In genomic region chr2:12421061-12421460, GRCh38 we compare ENCODE assay signal across 24 cellular contexts.
DNase-seq lines count a peak whose midpoint lies in the region; ATAC-seq, FAIRE-seq and TF ChIP-seq lines count a peak whose summit lies in the region.
"Had no signal": no experiment of that assay in that cellular context is flagged by ENCODE, and none has a peak within 500 bp of the region (broad histone marks: within the 10 kb centered on the region; RNA-seq: fewer than 3 reads in every experiment).

No MANE protein-coding gene starts in this region.

- ATAC-seq in K562 (no peak), GM18505 (IDR thresholded peaks at IDR 0.05; ENCODE audit: unreplicated experiment) (no peak)
- ATAC-seq: CD8-positive, alpha-beta T cell; HCT116 had no signal

- TF ChIP-seq CTCF in AG10803 (conservative IDR thresholded peaks at IDR 0.05; ENCODE audit: low read length) (no peak), K562 (IDR thresholded peaks at IDR 0.05 in 2 of 3, conservative IDR thresholded peaks at IDR 0.05 in 1 of 3; ENCODE audit: insufficient read depth in 2 of 3, low read depth in 1 of 3, low read length in 3 of 3) (no peak), parathyroid adenoma (IDR thresholded peaks at IDR 0.05) (no peak), A673 (conservative IDR thresholded peaks at IDR 0.05; ENCODE audit: low read depth, low read length) (no peak)

- 69% methylated on average over 4 of the region's 4 CpGs for WGBS in K562 (ENCODE audit: insufficient coverage, low coverage, missing lambda C conversion rate)

- no peak for TF ChIP-seq POLR2A in K562 (conservative IDR thresholded peaks at IDR 0.05)
- no peak for TF ChIP-seq POLR2A in GM18505 (IDR thresholded peaks at IDR 0.05; ENCODE audit: borderline replicate concordance, extremely low read depth, insufficient read depth, insufficient read length)

- POLR2A ChIA-PET in K562 (lab: Yijun Ruan, JAX) (no interaction called here), A673 (lab: Charles Lee; ENCODE audit: low non-redundant PET) (no interaction called here)

- no peaks in the 10 kb centered on the region for H4K20me1 ChIP-seq in K562 (replicated peaks; ENCODE audit: control insufficient read depth, insufficient read depth, low read length)
- H4K20me1 ChIP-seq: BLaER1 had no signal

- H3K9ac ChIP-seq in K562 (ENCODE audit: insufficient read depth in 1 of 2, low read depth in 2 of 2, low read length in 2 of 2) (no peak overlapping the region), parathyroid adenoma (no peak overlapping the region)
- H3K9ac ChIP-seq: BLaER1, GM23248 had no signal

- no peak overlapping the region for H2AFZ ChIP-seq in K562 (ENCODE audit: low read depth, low read length)
- H2AFZ ChIP-seq in parathyroid adenoma: peak overlapping the region; percentile 26
- H2AFZ ChIP-seq: GM23248 had no signal

- DNase-seq in AG10803 (ENCODE audit: low read depth) (peak; percentile 12), K562 (ENCODE audit: extremely low read depth in 1 of 4, low spot score in 3 of 4) (no peak), left kidney (ENCODE audit: low read depth, low spot score) (peak; percentile 57), glomerular visceral epithelial cell (ENCODE audit: extremely low spot score) (no peak), A673 (ENCODE audit: low spot score) (no peak)
- DNase-seq: ACHN; Caco-2; CD4-positive, CD25-positive, alpha-beta regulatory T cell; CD8-positive, alpha-beta T cell; DMS153; DND-41; GM23248; H9 had no signal

- H3K27ac ChIP-seq in K562 (ENCODE audit: extremely low read depth, low read depth, low read length) (no peak overlapping the region), parathyroid adenoma (no peak overlapping the region), A673 (ENCODE audit: low read depth, low read length, poor library complexity, severe bottlenecking) (no peak overlapping the region)
- H3K27ac ChIP-seq: 22Rv1, BLaER1, C4-2B, GM23248 had no signal

- H3K27me3 ChIP-seq in K562 (ENCODE audit: control insufficient read depth in 2 of 2, insufficient read depth in 2 of 2, low read length in 2 of 2): no peaks in the 10 kb centered on the region
- H3K27me3 ChIP-seq in parathyroid adenoma (ENCODE audit: control insufficient read depth, insufficient read depth, low read length): no peaks in the 10 kb centered on the region
- no peaks in the 10 kb centered on the region for H3K27me3 ChIP-seq in A673 (replicated peaks; ENCODE audit: insufficient read depth, low read depth, low read length, poor library complexity)
- H3K27me3 ChIP-seq: BLaER1 had no signal

- no peaks in the 10 kb centered on the region for H3K79me2 ChIP-seq in K562 (ENCODE audit: control insufficient read depth, insufficient read depth, low read length)
- H3K79me2 ChIP-seq in parathyroid adenoma: no peaks in the 10 kb centered on the region

- no peak for FAIRE-seq in K562 (lab: Jason Lieb, UNC)
- FAIRE-seq: A204.1, G401.6, GM12892, GM19239, H1 had no signal

- TF ChIP-seq RAD21 in K562 (CRISPR knock-in tag; conservative IDR thresholded peaks at IDR 0.05 in 1 of 2, IDR thresholded peaks at IDR 0.05 in 1 of 2): no peak

- CTCF ChIA-PET in K562 (lab: Yijun Ruan, JAX; ENCODE audit: low intra/inter-chr PET ratio): no interaction called here
- CTCF ChIA-PET in A673 (lab: Charles Lee): no interaction called here

- in situ Hi-C loops in K562 (cut with MboI): no loop called here

- H3K36me3 ChIP-seq in K562 (ENCODE audit: control insufficient read depth, insufficient read depth, low read length) (peaks cover 4% of the 10 kb centered on the region; the same call in 1 of the 3 replicates), parathyroid adenoma (ENCODE audit: control insufficient read depth, insufficient read depth, low read length) (no peaks in the 10 kb centered on the region), A673 (ENCODE audit: insufficient read depth, low read length, poor library complexity, severe bottlenecking) (no peaks in the 10 kb centered on the region)
- H3K36me3 ChIP-seq: BLaER1 had no signal

- H3K9me1 ChIP-seq in K562 (ENCODE audit: control insufficient read depth, insufficient read depth, low read length): no peaks in the 10 kb centered on the region

- H3K4me1 ChIP-seq in K562 (replicated peaks in 1 of 2; ENCODE audit: control insufficient read depth in 2 of 2, insufficient read depth in 2 of 2, low read length in 2 of 2) (peaks cover 0 to 5% of the 10 kb centered on the region in 2 experiments; a peak in 2 of 5 replicates), parathyroid adenoma (no peaks in the 10 kb centered on the region), A673 (ENCODE audit: insufficient read depth, low read length, poor library complexity, severe bottlenecking) (no peaks in the 10 kb centered on the region)
- H3K4me1 ChIP-seq: Caco-2 had no signal

- BruUV-seq in K562 (replicated peaks; lab: Mats Ljungman, UMichigan): no TSS peak
- BruUV-seq in A673 (replicated peaks; lab: Mats Ljungman, UMichigan): no TSS peak

- intact Hi-C loops in K562 (cut with micrococcal nuclease) (no loop called here), A673 (cut with micrococcal nuclease; ENCODE audit: unreplicated experiment) (no loop called here)

- H3K4me2 ChIP-seq in K562 (ENCODE audit: insufficient read depth, low read length): no peak overlapping the region
- H3K4me2 ChIP-seq in parathyroid adenoma (ENCODE audit: low read length): no peak overlapping the region
- H3K4me2 ChIP-seq: BLaER1 had no signal

- H3K9me3 ChIP-seq in K562 (replicated peaks; ENCODE audit: control insufficient read depth, insufficient read depth, low read depth, low read length) (no peaks in the 10 kb centered on the region), parathyroid adenoma (ENCODE audit: control insufficient read depth, low read length) (no peaks in the 10 kb centered on the region), A673 (ENCODE audit: low read depth, low read length, poor library complexity, severe bottlenecking) (no peaks in the 10 kb centered on the region)
- H3K9me3 ChIP-seq: BLaER1, Caco-2 had no signal

- H3K4me3 ChIP-seq in AG10803 (ENCODE audit: low read length) (no peak overlapping the region), K562 (no peak overlapping the region), parathyroid adenoma (ENCODE audit: low read depth, low read length) (no peak overlapping the region), A673 (ENCODE audit: low read depth, low read length, poor library complexity, severe bottlenecking) (no peak overlapping the region)
- H3K4me3 ChIP-seq: BLaER1, GM23248 had no signal

- no peak for TF ChIP-seq EP300 in K562 (IDR thresholded peaks at IDR 0.05; ENCODE audit: low read length)

TF ChIP-seq in K562, 482 proteins besides CTCF, POLR2A, EP300 and RAD21:
- TF ChIP-seq CREB5 (CRISPR knock-in tag; IDR thresholded peaks at IDR 0.05): no peak
- peak; percentile 77 for TF ChIP-seq TFE3 (CRISPR knock-in tag; IDR thresholded peaks at IDR 0.05)

Comparison
In these comparisons a context has a peak if more than half of its experiments do, and no peak if none do; other contexts are left out.
1. DNase-seq: peak in AG10803 (single experiment) and left kidney (single experiment); none in K562 (0 of 4), glomerular visceral epithelial cell (single experiment) and A673 (single experiment).